18 cellular contexts compared by ENCODE assay signal in the genomic region with DNA sequence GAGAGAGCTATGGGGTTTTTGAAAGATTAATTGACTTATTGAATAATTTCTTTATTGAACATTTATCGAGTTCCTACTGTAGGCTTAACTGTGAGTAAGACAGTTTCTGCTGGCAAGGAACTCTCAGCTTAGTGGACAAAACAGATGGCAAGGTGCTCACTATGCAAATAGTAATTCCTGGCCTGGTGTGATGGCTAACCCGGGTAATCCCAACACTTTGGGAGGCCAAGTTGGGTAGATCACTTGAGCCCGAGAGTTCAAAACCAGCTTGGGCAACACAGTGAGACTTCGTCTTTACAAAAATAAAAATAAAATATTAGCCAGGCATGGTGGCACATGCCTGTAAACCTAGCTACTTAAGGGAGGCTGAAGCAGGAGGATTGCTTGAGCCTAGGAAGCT. TPM values are rescaled to one million over a fixed set of nuclear protein-coding genes. Genes with fewer than 3 reads are reported as not detected.
A peak's percentile ranks its signal among the peaks of the same experiment; 100 is the strongest.
DNase-seq lines count a peak whose midpoint lies in the region; ATAC-seq and TF ChIP-seq lines count a peak whose summit lies in the region.
"Had no signal": no experiment of that assay in that cellular context is flagged by ENCODE, and none has a peak within 500 bp of the region (broad histone marks: within the 10 kb centered on the region; RNA-seq: fewer than 3 reads in every experiment).

No MANE protein-coding gene starts in this region.

- TF ChIP-seq CTCF in natural killer cell (IDR thresholded peaks at IDR 0.05) (no peak), nephron progenitor cell (IDR thresholded peaks at IDR 0.05) (no peak), sigmoid colon (IDR thresholded peaks at IDR 0.05) (no peak), HFFc6 (IDR thresholded peaks at IDR 0.05) (no peak)

- H3K9me3 ChIP-seq in sigmoid colon, result no peaks in the 10 kb centered on the region

- H3K4me3 Mint-ChIP-seq in natural killer cell treated with Interleukin-12 subunit alpha and Interleukin-12 subunit beta and Interleukin-15 and Interleukin-18, amount 100 ng/mL, for 72 hours, result no peak overlapping the region
- H3K4me3 Mint-ChIP-seq in natural killer cell, result no peak overlapping the region
- H3K4me3 Mint-ChIP-seq in nephron progenitor cell, result no peak overlapping the region
- no peak overlapping the region for H3K4me3 Mint-ChIP-seq in HFFc6
- H3K4me3 Mint-ChIP-seq: CD4-positive, CD25-positive, alpha-beta regulatory T cell; CD8-positive, alpha-beta memory T cell; H9 had no signal

- intact Hi-C loops in natural killer cell (cut with micrococcal nuclease) (no loop called here), sigmoid colon (cut with DNase I) (no loop called here)

- no peaks in the 10 kb centered on the region for H3K9me3 Mint-ChIP-seq in natural killer cell treated with Interleukin-12 subunit alpha and Interleukin-12 subunit beta and Interleukin-15 and Interleukin-18, amount 100 ng/mL, for 72 hours
- H3K9me3 Mint-ChIP-seq in natural killer cell (no peaks in the 10 kb centered on the region), nephron progenitor cell (peaks cover 3% of the 10 kb centered on the region), HFFc6 (no peaks in the 10 kb centered on the region)
- H3K9me3 Mint-ChIP-seq: CD4-positive, CD25-positive, alpha-beta regulatory T cell; H9 had no signal

- TF ChIP-seq POLR2A in sigmoid colon (IDR thresholded peaks at IDR 0.05), result no peak

- peak; percentile 56 for DNase-seq in natural killer cell treated with Interleukin-12 subunit alpha and Interleukin-12 subunit beta and Interleukin-15 and Interleukin-18, amount 100 ng/mL, for 72 hours (ENCODE audit: low spot score)
- DNase-seq in natural killer cell, result no peak
- no peak for DNase-seq in nephron progenitor cell
- peak; percentile 13 for DNase-seq in sigmoid colon
- no peak for DNase-seq in CD1c-positive myeloid dendritic cell (ENCODE audit: extremely low spot score)
- DNase-seq in HFFc6, result no peak
- DNase-seq in hippocampal formation (lab: John Stamatoyannopoulos, UW), result no peak
- DNase-seq: 8988T; CD4-positive, CD25-positive, alpha-beta regulatory T cell; CD8-positive, alpha-beta memory T cell; COR-L47; DMS 273 treated with DMSO at 0.1 percent for 48 hours; DMS53; DND-41; EL; H9 had no signal

- peaks cover 0 to under 1% (median 0%) of the 10 kb centered on the region in 4 donors for H3K4me1 ChIP-seq in sigmoid colon

- no peak for TF ChIP-seq EP300 in sigmoid colon (IDR thresholded peaks at IDR 0.05)

- 80 to 92% methylated on average over 4 of the region's 4 CpGs for WGBS in sigmoid colon, 2 donors

- H3K4me1 Mint-ChIP-seq in natural killer cell treated with Interleukin-12 subunit alpha and Interleukin-12 subunit beta and Interleukin-15 and Interleukin-18, amount 100 ng/mL, for 72 hours (ENCODE audit: low read depth in 2 of 2), result no peaks in the 10 kb centered on the region
- H3K4me1 Mint-ChIP-seq in natural killer cell, result no peaks in the 10 kb centered on the region
- peaks cover 89% of the 10 kb centered on the region for H3K4me1 Mint-ChIP-seq in nephron progenitor cell
- peaks cover 60% of the 10 kb centered on the region for H3K4me1 Mint-ChIP-seq in HFFc6 (ENCODE audit: low read depth)
- H3K4me1 Mint-ChIP-seq: CD4-positive, CD25-positive, alpha-beta regulatory T cell; CD8-positive, alpha-beta memory T cell had no signal

- no peaks in the 10 kb centered on the region for H3K36me3 ChIP-seq in sigmoid colon
- H3K36me3 ChIP-seq: BLaER1 had no signal

- ATAC-seq in natural killer cell treated with Interleukin-12 subunit alpha and Interleukin-12 subunit beta and Interleukin-15 and Interleukin-18, amount 100 ng/mL, for 72 hours, result no peak
- ATAC-seq in natural killer cell, result no peak
- ATAC-seq: GM12878 had no signal

- no peak overlapping the region for H3K4me3 ChIP-seq in sigmoid colon
- H3K4me3 ChIP-seq: BLaER1, GM12878 had no signal

- no peak overlapping the region for H3K27ac ChIP-seq in sigmoid colon
- H3K27ac ChIP-seq: BLaER1 had no signal

- H3K27ac Mint-ChIP-seq in natural killer cell treated with Interleukin-12 subunit alpha and Interleukin-12 subunit beta and Interleukin-15 and Interleukin-18, amount 100 ng/mL, for 72 hours, result no peak overlapping the region
- no peak overlapping the region for H3K27ac Mint-ChIP-seq in natural killer cell
- H3K27ac Mint-ChIP-seq in nephron progenitor cell, result peak overlapping the region; percentile 59
- no peak overlapping the region for H3K27ac Mint-ChIP-seq in HFFc6
- H3K27ac Mint-ChIP-seq: CD4-positive, CD25-positive, alpha-beta regulatory T cell; CD8-positive, alpha-beta memory T cell had no signal

- peaks cover 11 to 40% of the 10 kb centered on the region in 2 donors for H3K27me3 Mint-ChIP-seq in natural killer cell treated with Interleukin-12 subunit alpha and Interleukin-12 subunit beta and Interleukin-15 and Interleukin-18, amount 100 ng/mL, for 72 hours
- H3K27me3 Mint-ChIP-seq in natural killer cell (ENCODE audit: low read depth in 2 of 2) (peaks cover 9 to 28% of the 10 kb centered on the region in 2 donors), nephron progenitor cell (ENCODE audit: low read depth, poor library complexity) (peaks cover 17% of the 10 kb centered on the region), HFFc6 (ENCODE audit: insufficient read depth) (peaks cover 4% of the 10 kb centered on the region)

- no peaks in the 10 kb centered on the region for H3K36me3 Mint-ChIP-seq in natural killer cell treated with Interleukin-12 subunit alpha and Interleukin-12 subunit beta and Interleukin-15 and Interleukin-18, amount 100 ng/mL, for 72 hours
- H3K36me3 Mint-ChIP-seq in natural killer cell (no peaks in the 10 kb centered on the region), nephron progenitor cell (ENCODE audit: low read depth) (no peaks in the 10 kb centered on the region), HFFc6 (ENCODE audit: low read depth) (no peaks in the 10 kb centered on the region)
- H3K36me3 Mint-ChIP-seq: CD4-positive, CD25-positive, alpha-beta regulatory T cell; CD8-positive, alpha-beta memory T cell had no signal

- no peaks in the 10 kb centered on the region for H3K27me3 ChIP-seq in sigmoid colon
- H3K27me3 ChIP-seq: BLaER1 had no signal

RNA-seq across cellular contexts. Expression of gene TGM2, which starts 13.5 kb away (rescaled TPM):
- total RNA-seq in natural killer cell treated with Interleukin-12 subunit alpha and Interleukin-12 subunit beta and Interleukin-15 and Interleukin-18, amount 100 ng/mL, for 72 hours, result 1 to 10 TPM in 1 of 2 donors, under 1 TPM in 1; 0.81 to 2.4 TPM
- under 1 TPM in 2 of 3 donors, not detected in 1; 0.33 TPM for total RNA-seq in natural killer cell
- total RNA-seq in sigmoid colon, result 100 to 1,000 TPM in 2 of 4 donors, 10 to 100 TPM in 2; 14.8 to 104 (median 60.7) TPM
- polyA plus RNA-seq in sigmoid colon, result 10 to 100 TPM in 1 of 3 donors, 1 to 10 TPM in 2; 6.5 to 71.1 (median 7.2) TPM
- 100 to 1,000 TPM in 5 of 6 experiments, 10 to 100 TPM in 1; 99.6 to 430 (median 111) TPM for total RNA-seq in HFFc6 (2021; fragmentation: NEBNext Ultra II Directional; extraction: Animal tissue kit (Norgen Biotek cat#: 25700))
- total RNA-seq: CD4-positive, CD25-positive, alpha-beta regulatory T cell; CD8-positive, alpha-beta memory T cell had no signal
- polyA plus RNA-seq: CD8-positive, alpha-beta memory T cell had no signal

Comparison
In these comparisons a context has a peak if more than half of its experiments do, and no peak if none do; other contexts are left out.
1. DNase-seq: peak in natural killer cell treated with Interleukin-12 subunit alpha and Interleukin-12 subunit beta and Interleukin-15 and Interleukin-18, amount 100 ng/mL, for 72 hours (single experiment) and sigmoid colon (single experiment); none in natural killer cell (single experiment), nephron progenitor cell (single experiment), CD1c-positive myeloid dendritic cell (single experiment), HFFc6 (single experiment) and hippocampal formation (0 of 2).
2. RNA of gene TGM2, which starts 13.5 kb away (total RNA-seq): 99.6 to 430 TPM in HFFc6 and 14.8 to 104 TPM in sigmoid colon; 0.81 to 2.4 TPM in natural killer cell treated with Interleukin-12 subunit alpha and Interleukin-12 subunit beta and Interleukin-15 and Interleukin-18, amount 100 ng/mL, for 72 hours and 0.33 TPM in natural killer cell; every median in the first group is over 4 times any median in the second.